In genomic region chr17:49969794-49970389, GRCh38 we compare ENCODE assay signal across 1 cellular context.
TF ChIP-seq lines count a peak whose summit lies in the region.

No MANE protein-coding gene starts in this region.

TF ChIP-seq in HCT116, 20 proteins besides CTCF, POLR2A, EP300 and RAD21:
- no peak for TF ChIP-seq EZH2 (IDR thresholded peaks at IDR 0.05)
- TF ChIP-seq EZH2phosphoT487 (IDR thresholded peaks at IDR 0.05; ENCODE audit: borderline replicate concordance), result no peak
- TF ChIP-seq REST (IDR thresholded peaks at IDR 0.05; ENCODE audit: low read depth), result no peak
- no peak for TF ChIP-seq POLR2AphosphoS5 (IDR thresholded peaks at IDR 0.05; ENCODE audit: low read depth, low read length)
- TF ChIP-seq, protein P1, sequence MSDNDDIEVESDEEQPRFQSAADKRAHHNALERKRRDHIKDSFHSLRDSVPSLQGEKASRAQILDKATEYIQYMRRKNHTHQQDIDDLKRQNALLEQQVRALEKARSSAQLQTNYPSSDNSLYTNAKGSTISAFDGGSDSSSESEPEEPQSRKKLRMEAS (IDR thresholded peaks at IDR 0.05), result no peak
- no peak for TF ChIP-seq EGR1 (IDR thresholded peaks at IDR 0.05; ENCODE audit: low read depth)
- no peak for TF ChIP-seq SP1 (IDR thresholded peaks at IDR 0.05; ENCODE audit: low read depth)
- TF ChIP-seq YY1 (IDR thresholded peaks at IDR 0.05; ENCODE audit: extremely low read depth, insufficient replicate concordance, low read depth, low read length), result no peak
- TF ChIP-seq, protein P2, sequence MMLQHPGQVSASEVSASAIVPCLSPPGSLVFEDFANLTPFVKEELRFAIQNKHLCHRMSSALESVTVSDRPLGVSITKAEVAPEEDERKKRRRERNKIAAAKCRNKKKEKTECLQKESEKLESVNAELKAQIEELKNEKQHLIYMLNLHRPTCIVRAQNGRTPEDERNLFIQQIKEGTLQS (IDR thresholded peaks at IDR 0.05), result no peak
- TF ChIP-seq CEBPB (IDR thresholded peaks at IDR 0.05; ENCODE audit: low read depth), result no peak
- TF ChIP-seq, protein P3, sequence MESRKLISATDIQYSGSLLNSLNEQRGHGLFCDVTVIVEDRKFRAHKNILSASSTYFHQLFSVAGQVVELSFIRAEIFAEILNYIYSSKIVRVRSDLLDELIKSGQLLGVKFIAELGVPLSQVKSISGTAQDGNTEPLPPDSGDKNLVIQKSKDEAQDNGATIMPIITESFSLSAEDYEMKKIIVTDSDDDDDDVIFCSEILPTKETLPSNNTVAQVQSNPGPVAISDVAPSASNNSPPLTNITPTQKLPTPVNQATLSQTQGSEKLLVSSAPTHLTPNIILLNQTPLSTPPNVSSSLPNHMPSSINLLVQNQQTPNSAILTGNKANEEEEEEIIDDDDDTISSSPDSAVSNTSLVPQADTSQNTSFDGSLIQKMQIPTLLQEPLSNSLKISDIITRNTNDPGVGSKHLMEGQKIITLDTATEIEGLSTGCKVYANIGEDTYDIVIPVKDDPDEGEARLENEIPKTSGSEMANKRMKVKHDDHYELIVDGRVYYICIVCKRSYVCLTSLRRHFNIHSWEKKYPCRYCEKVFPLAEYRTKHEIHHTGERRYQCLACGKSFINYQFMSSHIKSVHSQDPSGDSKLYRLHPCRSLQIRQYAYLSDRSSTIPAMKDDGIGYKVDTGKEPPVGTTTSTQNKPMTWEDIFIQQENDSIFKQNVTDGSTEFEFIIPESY (IDR thresholded peaks at IDR 0.05; ENCODE audit: extremely low read depth, insufficient replicate concordance, low read length), result no peak
- TF ChIP-seq JUND (IDR thresholded peaks at IDR 0.05), result no peak
- TF ChIP-seq ZNF274 (IDR thresholded peaks at IDR 0.05; ENCODE audit: low read depth, low read length), result no peak
- no peak for TF ChIP-seq SIN3A (IDR thresholded peaks at IDR 0.05; ENCODE audit: low read depth)
- no peak for TF ChIP-seq FOSL1 (IDR thresholded peaks at IDR 0.05; ENCODE audit: low read depth)
- no peak for TF ChIP-seq ZFX (IDR thresholded peaks at IDR 0.05)
- no peak for TF ChIP-seq ELF1 (IDR thresholded peaks at IDR 0.05; ENCODE audit: borderline replicate concordance, low read depth)
- no peak for TF ChIP-seq SRF (IDR thresholded peaks at IDR 0.05; ENCODE audit: low read depth)
TF ChIP-seq in HCT116: peak in this region for 0.
